ENCODE assay signal across 11 cellular contexts in the genomic region with DNA sequence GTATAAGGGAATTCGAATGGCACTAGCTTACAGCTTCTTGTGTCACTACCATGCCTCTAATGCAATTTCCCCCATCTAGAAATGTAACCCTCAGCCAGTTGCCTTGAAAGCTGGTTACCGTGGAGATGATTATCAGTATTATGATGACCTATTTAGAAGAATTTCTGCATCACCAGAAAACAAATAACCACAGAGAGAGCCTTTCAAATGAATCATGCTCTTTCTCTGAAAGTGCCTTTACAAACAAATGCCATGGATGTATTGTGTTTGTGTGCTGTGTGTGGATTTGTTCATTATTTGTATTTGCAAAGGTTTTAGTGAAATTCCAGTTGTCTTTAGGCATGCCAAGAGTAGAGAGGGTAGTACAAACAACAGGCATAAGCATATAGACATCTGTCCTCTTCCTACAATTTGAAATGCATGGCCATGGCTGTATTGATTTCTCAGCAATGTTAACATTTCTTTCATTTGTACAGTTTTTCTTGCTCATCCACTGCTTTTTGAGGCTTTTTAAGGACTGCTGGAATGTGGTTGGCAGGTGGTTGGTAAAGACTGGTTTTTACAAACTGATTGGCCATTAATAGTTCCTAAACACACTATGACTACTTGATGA.
DNase-seq lines count a peak whose midpoint lies in the region; ATAC-seq and TF ChIP-seq lines count a peak whose summit lies in the region.
"Had no signal": no experiment of that assay in that cellular context is flagged by ENCODE, and none has a peak within 500 bp of the region (broad histone marks: within the 10 kb centered on the region; RNA-seq: fewer than 3 reads in every experiment).

No MANE protein-coding gene starts in this region.

- TF ChIP-seq CTCF in BJ (IDR thresholded peaks at IDR 0.05; ENCODE audit: insufficient read depth, low read depth, low read length) (no peak), cardiac fibroblast (IDR thresholded peaks at IDR 0.05; ENCODE audit: low read depth, low read length) (no peak), testis (IDR thresholded peaks at IDR 0.05) (no peak)

- no peaks in the 10 kb centered on the region for H3K4me1 Mint-ChIP-seq in stimulated activated naive B cell treated with anti-CD40 and anti-IgM and Interleukin-4, amounts not matched to agents 10 μg/mL and 1 μg/mL and 100 μg/mL, for 72 hours

- DNase-seq in BJ (ENCODE audit: low read depth) (peak; percentile 95), NCI-H2029 treated with DMSO at 0.1 percent for 48 hours (lab: John Stamatoyannopoulos, UW) (peak; percentile 45), cardiac fibroblast (ENCODE audit: low read depth in 2 of 2) (peak; percentile 91 to 98), myocyte (ENCODE audit: low read depth) (peak; percentile 88), testis (no peak), germinal center (ENCODE audit: low spot score) (no peak)
- DNase-seq in activated naive CD4-positive, alpha-beta T cell treated with anti-CD3 and anti-CD28 coated beads, Interleukin-2, amount 50 U/mL, for 72 hours (ENCODE audit: low spot score in 2 of 2) = no peak
- no peak for DNase-seq in stimulated activated naive B cell treated with anti-CD40 and anti-IgM and Interleukin-4, amounts not matched to agents 10 μg/mL and 1 μg/mL and 100 μg/mL, for 72 hours
- DNase-seq: DND-41, left cardiac atrium had no signal

- intact Hi-C loops in testis (cut with DNase I; ENCODE audit: low total_unique reads) = no loop called here

- no peaks in the 10 kb centered on the region for H3K27me3 Mint-ChIP-seq in stimulated activated naive B cell treated with anti-CD40 and anti-IgM and Interleukin-4, amounts not matched to agents 10 μg/mL and 1 μg/mL and 100 μg/mL, for 72 hours

- POLR2A ChIA-PET in BJ (lab: Charles Lee) = interaction anchor here (1.1 kb wide), 1 partner anchor 124 kb away, joined by 4 read pairs; no protein-coding TSS in a partner anchor

- H3K9me3 Mint-ChIP-seq in activated naive CD4-positive, alpha-beta T cell treated with anti-CD3 and anti-CD28 coated beads, Interleukin-2, amount 50 U/mL, for 72 hours = no peaks in the 10 kb centered on the region
- H3K9me3 Mint-ChIP-seq in stimulated activated naive B cell treated with anti-CD40 and anti-IgM and Interleukin-4, amounts not matched to agents 10 μg/mL and 1 μg/mL and 100 μg/mL, for 72 hours = no peaks in the 10 kb centered on the region

- 60% methylated on average over 2 of the region's 2 CpGs for WGBS in testis, 2 donors

- CTCF ChIA-PET in BJ (lab: Yijun Ruan, JAX) = interaction anchor here (5.5 kb wide), 1 partner anchor 123 kb away, joined by 27 read pairs; no protein-coding TSS in a partner anchor

- ATAC-seq in activated naive CD4-positive, alpha-beta T cell treated with anti-CD3 and anti-CD28 coated beads, Interleukin-2, amount 50 U/mL, for 72 hours = no peak
- no peak for ATAC-seq in stimulated activated naive B cell treated with anti-CD40 and anti-IgM and Interleukin-4, amounts not matched to agents 10 μg/mL and 1 μg/mL and 100 μg/mL, for 72 hours (replicated peaks)

- H3K36me3 ChIP-seq in BJ (ENCODE audit: control insufficient read depth, insufficient read depth, low read length) (no peaks in the 10 kb centered on the region), testis (ENCODE audit: low read depth, missing control alignments) (no peaks in the 10 kb centered on the region)

- H3K27me3 ChIP-seq in BJ (ENCODE audit: control insufficient read depth, insufficient read depth, low read length) (no peaks in the 10 kb centered on the region), testis (no peaks in the 10 kb centered on the region)

- H3K4me3 Mint-ChIP-seq in stimulated activated naive B cell treated with anti-CD40 and anti-IgM and Interleukin-4, amounts not matched to agents 10 μg/mL and 1 μg/mL and 100 μg/mL, for 72 hours = no peak overlapping the region

- H3K4me3 ChIP-seq in BJ (ENCODE audit: low read depth, low read length) (no peak overlapping the region), cardiac fibroblast (replicated peaks in 1 of 2; ENCODE audit: low read depth in 2 of 2, low read length in 2 of 2) (no peak overlapping the region), testis (no peak overlapping the region)

- no peaks in the 10 kb centered on the region for H3K9me3 ChIP-seq in testis

- H3K27ac ChIP-seq in testis = no peak overlapping the region
- H3K27ac ChIP-seq: KMS-11 had no signal

- no peak overlapping the region for H3K27ac Mint-ChIP-seq in activated naive CD4-positive, alpha-beta T cell treated with anti-CD3 and anti-CD28 coated beads, Interleukin-2, amount 50 U/mL, for 72 hours
- H3K27ac Mint-ChIP-seq in stimulated activated naive B cell treated with anti-CD40 and anti-IgM and Interleukin-4, amounts not matched to agents 10 μg/mL and 1 μg/mL and 100 μg/mL, for 72 hours = no peak overlapping the region

- H3K36me3 Mint-ChIP-seq in activated naive CD4-positive, alpha-beta T cell treated with anti-CD3 and anti-CD28 coated beads, Interleukin-2, amount 50 U/mL, for 72 hours = no peaks in the 10 kb centered on the region
- no peaks in the 10 kb centered on the region for H3K36me3 Mint-ChIP-seq in stimulated activated naive B cell treated with anti-CD40 and anti-IgM and Interleukin-4, amounts not matched to agents 10 μg/mL and 1 μg/mL and 100 μg/mL, for 72 hours

- H3K4me1 ChIP-seq in testis = peaks cover 10% of the 10 kb centered on the region

- TF ChIP-seq POLR2A in testis (IDR thresholded peaks at IDR 0.05) = no peak

Comparison
In these comparisons a context has a peak if more than half of its experiments do, and no peak if none do; other contexts are left out.
1. DNase-seq: peak in BJ (single experiment), NCI-H2029 treated with DMSO at 0.1 percent for 48 hours (single experiment), cardiac fibroblast (2 of 2) and myocyte (single experiment); none in testis (single experiment), germinal center (single experiment), activated naive CD4-positive, alpha-beta T cell treated with anti-CD3 and anti-CD28 coated beads, Interleukin-2, amount 50 U/mL, for 72 hours (0 of 2) and stimulated activated naive B cell treated with anti-CD40 and anti-IgM and Interleukin-4, amounts not matched to agents 10 μg/mL and 1 μg/mL and 100 μg/mL, for 72 hours (single experiment).